In genomic region chr4:112604590-112604989, GRCh38 we compare ENCODE assay signal across 9 cellular contexts. TPM values are rescaled to one million over a fixed set of nuclear protein-coding genes. Genes with fewer than 3 reads are reported as not detected.
A peak's percentile ranks its signal among the peaks of the same experiment; 100 is the strongest.
DNase-seq lines count a peak whose midpoint lies in the region; ATAC-seq and TF ChIP-seq lines count a peak whose summit lies in the region.
"Had no signal": no experiment of that assay in that cellular context is flagged by ENCODE, and none has a peak within 500 bp of the region (broad histone marks: within the 10 kb centered on the region; RNA-seq: fewer than 3 reads in every experiment).

No MANE protein-coding gene starts in this region.

- intact Hi-C loops in right lobe of liver (cut with DNase I): no loop called here
- intact Hi-C loops in tibial artery (cut with DNase I; ENCODE audit: low total_unique reads): loop anchor here (10.0 kb wide), 2 partner anchors 280 to 510 kb away; no protein-coding TSS in a partner anchor

- H3K27me3 ChIP-seq in right lobe of liver (no peaks in the 10 kb centered on the region), tibial artery (no peaks in the 10 kb centered on the region)
- H3K27me3 ChIP-seq: BLaER1 had no signal

- peak; percentile 50 to 75 (median 66) for TF ChIP-seq CTCF in right lobe of liver (IDR thresholded peaks at IDR 0.05)
- peak; percentile 47 to 56 for TF ChIP-seq CTCF in tibial artery (IDR thresholded peaks at IDR 0.05)

- no peak overlapping the region for H3K4me3 ChIP-seq in right lobe of liver
- no peak overlapping the region for H3K4me3 ChIP-seq in tibial artery
- H3K4me3 ChIP-seq: BLaER1 had no signal

- H3K27ac Mint-ChIP-seq in T-helper 17 cell: no peak overlapping the region

- H3K4me1 Mint-ChIP-seq in T-helper 17 cell: no peaks in the 10 kb centered on the region

- H3K36me3 ChIP-seq in right lobe of liver: no peaks in the 10 kb centered on the region
- H3K36me3 ChIP-seq in tibial artery: peaks cover 0 to 8% (median 0%) of the 10 kb centered on the region in 3 donors

- peak; percentile 4 to 69 (median 12) for DNase-seq in NCI-H1417 (lab: John Stamatoyannopoulos, UW)
- no peak for DNase-seq in NCI-H1417 treated with DMSO at 0.1 percent for 48 hours (lab: John Stamatoyannopoulos, UW)
- peak; percentile 52 for DNase-seq in M059J (ENCODE audit: low read depth)
- DNase-seq in T-helper 17 cell: peak in 1 of 3 donors; percentile 24
- peak; percentile 72 for DNase-seq in dermis blood vessel endothelial cell
- no peak for DNase-seq in right lobe of liver
- no peak for DNase-seq in tibial artery

- H3K4me3 Mint-ChIP-seq in T-helper 17 cell: no peak overlapping the region

- TF ChIP-seq POLR2A in right lobe of liver (IDR thresholded peaks at IDR 0.05): no peak

- H3K4me1 ChIP-seq in right lobe of liver (no peaks in the 10 kb centered on the region), tibial artery (no peaks in the 10 kb centered on the region)
- H3K4me1 ChIP-seq: BLaER1 had no signal

- no peaks in the 10 kb centered on the region for H3K27me3 Mint-ChIP-seq in T-helper 17 cell

- H3K27ac ChIP-seq in right lobe of liver: no peak overlapping the region
- no peak overlapping the region for H3K27ac ChIP-seq in tibial artery
- H3K27ac ChIP-seq: BLaER1 had no signal

- H3K36me3 Mint-ChIP-seq in T-helper 17 cell (ENCODE audit: low read depth): no peaks in the 10 kb centered on the region

- ATAC-seq in GM21528 (IDR thresholded peaks at IDR 0.05; ENCODE audit: low FRiP score, unreplicated experiment) (peak; percentile 62), T-helper 17 cell (peak; percentile 71), right lobe of liver (peak; percentile 84 to 90 (median 86))

- no peaks in the 10 kb centered on the region for H3K9me3 ChIP-seq in T-helper 17 cell (ENCODE audit: control insufficient read depth, low read length, poor library complexity, severe bottlenecking)
- no peaks in the 10 kb centered on the region for H3K9me3 ChIP-seq in right lobe of liver
- no peaks in the 10 kb centered on the region for H3K9me3 ChIP-seq in tibial artery
- H3K9me3 ChIP-seq: BLaER1 had no signal

RNA-seq across cellular contexts. Expression of gene ZGRF1, which starts 32.1 kb away (rescaled TPM):
- total RNA-seq in M059J (2014; rRNA removed; shearing (Covaris generic)): 2.2 and 7.1 TPM in 2 replicates
- total RNA-seq in T-helper 17 cell: 1 to 10 TPM; 5.1 to 6.5 TPM
- 12.9 and 16.9 TPM in 2 replicates for total RNA-seq in dermis blood vessel endothelial cell
- total RNA-seq in right lobe of liver: 1 to 10 TPM in 5 of 6 experiments, under 1 TPM in 1; 0.71 to 3.7 (median 2.0) TPM

RNA-seq across cellular contexts. Expression of gene LARP7, which starts 32.4 kb away (rescaled TPM):
- 17.1 and 23.5 TPM in 2 replicates for total RNA-seq in M059J (2014; rRNA removed; shearing (Covaris generic))
- total RNA-seq in T-helper 17 cell (10 to 100 TPM; 32.9 to 51.7 TPM), dermis blood vessel endothelial cell (20.4 and 28.8 TPM in 2 replicates), right lobe of liver (10 to 100 TPM; 12.7 to 28.8 (median 20.4) TPM)

Comparison
In these comparisons a context has a peak if more than half of its experiments do, and no peak if none do; other contexts are left out.
1. DNase-seq: peak in NCI-H1417 (3 of 3), M059J (single experiment) and dermis blood vessel endothelial cell (single experiment); none in NCI-H1417 treated with DMSO at 0.1 percent for 48 hours (single experiment), right lobe of liver (0 of 3) and tibial artery (0 of 2).
2. Peak in every context shown above with its lines, with median percentiles within 50 percentile points of each other: ATAC-seq.